Comparison of ENCODE assay signal across 9 cellular contexts in the genomic region with DNA sequence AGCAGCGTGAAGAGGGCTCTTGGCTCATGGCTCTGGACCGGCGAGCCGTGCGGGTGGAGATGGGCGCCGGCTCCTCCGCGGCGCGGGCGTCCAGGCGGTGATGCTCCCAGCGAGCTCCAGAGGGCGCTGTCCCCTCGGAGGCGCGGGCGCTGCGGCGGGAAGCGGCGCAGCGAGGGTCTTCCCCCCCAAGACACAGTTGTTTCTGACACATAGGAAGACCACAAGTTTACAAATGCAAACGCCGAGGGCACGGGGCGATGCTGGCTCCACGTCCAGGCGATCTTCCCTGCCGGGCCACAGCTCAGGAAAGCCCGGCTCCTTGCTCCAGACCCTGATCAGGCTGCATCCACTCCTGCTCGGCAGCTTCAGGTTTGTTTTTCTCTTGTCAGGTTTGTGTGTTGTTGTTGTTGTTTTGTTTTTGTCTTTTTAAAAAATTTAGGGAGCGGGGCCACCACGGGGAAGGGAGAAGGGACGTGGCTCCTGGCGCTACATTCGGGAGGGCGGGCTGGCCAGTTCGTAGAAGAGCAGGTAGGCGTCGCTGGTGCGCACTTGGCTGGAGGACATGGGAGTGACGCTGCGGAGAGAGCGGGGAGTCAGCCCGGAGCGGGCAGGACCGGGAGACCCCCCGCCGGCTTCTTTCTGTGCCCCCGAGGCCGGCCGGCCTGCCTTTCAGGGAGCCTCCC. TPM values are rescaled to one million over a fixed set of nuclear protein-coding genes. Genes with fewer than 3 reads are reported as not detected.
DNase-seq lines count a peak whose midpoint lies in the region; ATAC-seq, FAIRE-seq and TF ChIP-seq lines count a peak whose summit lies in the region.
"Had no signal": no experiment of that assay in that cellular context is flagged by ENCODE, and none has a peak within 500 bp of the region (broad histone marks: within the 10 kb centered on the region; RNA-seq: fewer than 3 reads in every experiment).

No MANE protein-coding gene starts in this region.

- CTCF ChIA-PET in HepG2 (lab: Yijun Ruan, JAX; ENCODE audit: low intra/inter-chr PET ratio, low total read pairs), result interaction anchor here (1.0 kb wide), 1 partner anchor 17 kb away, joined by 3 read pairs; no protein-coding TSS in a partner anchor

- peaks cover 0 to 15% (median 6%) of the 10 kb centered on the region in 4 donors for H3K4me1 Mint-ChIP-seq in CD4-positive, CD25-positive, alpha-beta regulatory T cell

- in situ Hi-C loops in GM23248 (cut with MboI), result loop anchor here (10.0 kb wide), 1 partner anchor 118 kb away; no protein-coding TSS in a partner anchor
- in situ Hi-C loops in HepG2 (cut with HindIII; ENCODE audit: extremely low pct_ligation_motif_present, low pct_unique_long_range_greater_than_20kb), result no loop called here

- peaks cover 9% of the 10 kb centered on the region for H3F3A ChIP-seq in GM23248 (ENCODE audit: insufficient read depth)

- no peak for FAIRE-seq in HepG2 (lab: Jason Lieb, UNC)

- peak overlapping the region; percentile 77 for H3K4me3 ChIP-seq in CD4-positive, CD25-positive, alpha-beta regulatory T cell (ENCODE audit: low read depth, low read length)
- H3K4me3 ChIP-seq in GM23248, result peak overlapping the region; percentile 78
- no peak overlapping the region for H3K4me3 ChIP-seq in HepG2 (replicated peaks in 1 of 3; ENCODE audit: insufficient read depth in 1 of 3, low read depth in 2 of 3, low read length in 3 of 3)

- TF ChIP-seq EP300 in HepG2 (IDR thresholded peaks at IDR 0.05; ENCODE audit: low read depth in 2 of 2, low read length in 2 of 2) (no peak), HepG2 (CRISPR knock-in tag; IDR thresholded peaks at IDR 0.05; ENCODE audit: borderline replicate concordance) (no peak)

- H3K36me3 Mint-ChIP-seq in CD4-positive, CD25-positive, alpha-beta regulatory T cell, result no peaks in the 10 kb centered on the region

- peak; percentile 42; the same call in 1 of the 2 replicates for TF ChIP-seq CTCF in HepG2 (CRISPR knock-in tag; IDR thresholded peaks at IDR 0.05)

- H3K27ac Mint-ChIP-seq in CD4-positive, CD25-positive, alpha-beta regulatory T cell, result peak overlapping the region in 2 of 3 donors; percentile 81 to 90

- TSS peak; percentile 66 for BruUV-seq in HepG2 (replicated peaks; lab: Mats Ljungman, UMichigan)

- H3K27me3 Mint-ChIP-seq in CD4-positive, CD25-positive, alpha-beta regulatory T cell, result peaks cover 67% of the 10 kb centered on the region

- POLR2A ChIA-PET in HepG2 (lab: Yijun Ruan, JAX), result interaction anchor here (4.2 kb wide), 1 partner anchor 12 kb away, joined by 16 read pairs; no protein-coding TSS in a partner anchor

- H4K20me1 ChIP-seq in GM23248 (ENCODE audit: insufficient read depth) (no peaks in the 10 kb centered on the region), HepG2 (ENCODE audit: insufficient read depth, low read length) (no peaks in the 10 kb centered on the region)

- no peak overlapping the region for H3K27ac ChIP-seq in CD4-positive, CD25-positive, alpha-beta regulatory T cell (ENCODE audit: insufficient read depth, low read length, poor library complexity, severe bottlenecking)
- H3K27ac ChIP-seq in GM23248 (no peak overlapping the region), HepG2 (ENCODE audit: extremely low read length, insufficient read depth, low read length) (no peak overlapping the region)

- H3K4me3 Mint-ChIP-seq in CD4-positive, CD25-positive, alpha-beta regulatory T cell, result peak overlapping the region; percentile 82 to 94 (median 92)

- ATAC-seq in CD4-positive, CD25-positive, alpha-beta regulatory T cell (ENCODE audit: low read depth in 2 of 2), result peak; percentile 82 to 85
- no peak for ATAC-seq in HepG2

- peak overlapping the region; percentile 83 for H3K9ac ChIP-seq in GM23248
- H3K9ac ChIP-seq in HepG2 (ENCODE audit: insufficient read depth, low read depth, low read length), result no peak overlapping the region

- DNase-seq in CD4-positive, CD25-positive, alpha-beta regulatory T cell, result peak; percentile 57 to 76 (median 69)
- DNase-seq in GM23248 (peak; percentile 91), NCI-H1105 treated with DMSO at 0.1 percent for 48 hours (lab: John Stamatoyannopoulos, UW) (peak; percentile 85), dedifferentiated amniotic fluid mesenchymal stem cell (ENCODE audit: extremely low spot score) (peak; percentile 73), HepG2 (ENCODE audit: low spot score) (no peak), DMS153 treated with DMSO at 0.1 percent for 48 hours (lab: John Stamatoyannopoulos, UW; ENCODE audit: unreplicated experiment) (no peak)
- peak; percentile 44 to 45 for DNase-seq in activated CD4-positive, alpha-beta T cell treated with anti-CD3 and anti-CD28 coated beads, Interleukin-2, amount 50 U/mL, for 24 hours (ENCODE audit: low read depth in 1 of 2, low spot score in 1 of 2)
- peak; percentile 54 to 69 for DNase-seq in stimulated activated CD4-positive, alpha-beta T cell treated with anti-CD3 and anti-CD28 coated beads, Interleukin-4, amount 100 ng/mL, for 4 hours

- no peaks in the 10 kb centered on the region for H3K9me3 Mint-ChIP-seq in CD4-positive, CD25-positive, alpha-beta regulatory T cell

- WGBS in GM23248 (ENCODE audit: low coverage in 1 of 2, low lambda C conversion rate in 2 of 2, missing lambda C conversion rate in 2 of 2), 2 experiments, result 1% methylated on average over 45 to 54 of the region's 54 CpGs
- WGBS in HepG2 (ENCODE audit: low lambda C conversion rate), result 96% methylated on average over 45 of the region's 54 CpGs

- H2AFZ ChIP-seq in GM23248 (peak overlapping the region; percentile 98), HepG2 (ENCODE audit: low read length) (no peak overlapping the region)

- intact Hi-C loops in HepG2 (cut with micrococcal nuclease; ENCODE audit: unreplicated experiment), result no loop called here

- H3K36me3 ChIP-seq in CD4-positive, CD25-positive, alpha-beta regulatory T cell (ENCODE audit: control insufficient read depth, insufficient read depth, low read length), result no peaks in the 10 kb centered on the region
- H3K36me3 ChIP-seq in GM23248 (ENCODE audit: low read depth), result no peaks in the 10 kb centered on the region
- peaks cover 7 to 31% of the 10 kb centered on the region in 2 experiments; a peak in 4 of 5 replicates for H3K36me3 ChIP-seq in HepG2 (replicated peaks in 1 of 2; ENCODE audit: control insufficient read depth in 1 of 2, insufficient read depth in 2 of 2, low read length in 2 of 2)

- no peaks in the 10 kb centered on the region for H3K9me2 ChIP-seq in GM23248 (ENCODE audit: insufficient read depth)

- TF ChIP-seq POLR2A in HepG2 (IDR thresholded peaks at IDR 0.05; ENCODE audit: insufficient read depth in 1 of 2, low read depth in 2 of 2, low read length in 2 of 2), result no peak

- H3K4me1 ChIP-seq in CD4-positive, CD25-positive, alpha-beta regulatory T cell (ENCODE audit: control insufficient read depth, insufficient read depth, low read length, poor library complexity, severe bottlenecking), result peaks cover 10% of the 10 kb centered on the region
- H3K4me1 ChIP-seq in GM23248 (ENCODE audit: insufficient read depth) (peaks cover 9% of the 10 kb centered on the region), HepG2 (ENCODE audit: insufficient read depth, low read length) (peaks cover 67% of the 10 kb centered on the region)

- no peaks in the 10 kb centered on the region for H3K9me3 ChIP-seq in CD4-positive, CD25-positive, alpha-beta regulatory T cell (ENCODE audit: control insufficient read depth in 2 of 2, low read length in 2 of 2)
- H3K9me3 ChIP-seq in GM23248 (ENCODE audit: low read depth) (no peaks in the 10 kb centered on the region), HepG2 (ENCODE audit: low read length) (no peaks in the 10 kb centered on the region)

- no peak for TF ChIP-seq RAD21 in HepG2 (CRISPR knock-in tag; IDR thresholded peaks at IDR 0.05)

- H3K79me2 ChIP-seq in GM23248 (ENCODE audit: insufficient read depth), result no peaks in the 10 kb centered on the region
- no peaks in the 10 kb centered on the region for H3K79me2 ChIP-seq in HepG2 (ENCODE audit: insufficient read depth, low read length)

- H3K4me2 ChIP-seq in GM23248 (ENCODE audit: unreplicated experiment) (peak overlapping the region; percentile 96), HepG2 (ENCODE audit: low read depth, low read length) (no peak overlapping the region)

- H3K27me3 ChIP-seq in CD4-positive, CD25-positive, alpha-beta regulatory T cell (ENCODE audit: control insufficient read depth, insufficient read depth, low read length), result peaks cover 15% of the 10 kb centered on the region
- H3K27me3 ChIP-seq in GM23248 (replicated peaks; ENCODE audit: insufficient read depth) (no peaks in the 10 kb centered on the region), HepG2 (ENCODE audit: control insufficient read depth in 1 of 2, insufficient read depth in 2 of 2, low read length in 2 of 2) (no peaks in the 10 kb centered on the region)

RNA-seq across cellular contexts. Expression of gene MFRP, which starts 10.0 kb away (rescaled TPM):
- total RNA-seq in CD4-positive, CD25-positive, alpha-beta regulatory T cell, result not detected
- not detected for polyA plus RNA-seq in CD4-positive, CD25-positive, alpha-beta regulatory T cell
- 0.13 TPM in 1 of 2 replicates, not detected in the other for total RNA-seq in GM23248 (2014; rRNA removed; shearing (Covaris generic))
- polyA plus RNA-seq in GM23248 (2016; fragmentation: Nextera tagmentation; extraction: Ambion mirVana) (not detected in 2 replicates), HepG2 (2011; rRNA removed) (not detected in 2 replicates)
- not detected in 2 replicates for total RNA-seq in HepG2 (2016; rRNA removed; fragmentation: Illumina TruSeq; extraction: Trizol)
- total RNA-seq in HepG2 (2016; cell fraction: cytosol; rRNA removed; fragmentation: Illumina TruSeq; extraction: Trizol; ENCODE audit: low read depth), result not detected in 2 replicates
- not detected in 2 replicates for total RNA-seq in HepG2 (2016; cell fraction: insoluble cytoplasmic fraction; rRNA removed; fragmentation: Illumina TruSeq; extraction: Trizol)
- total RNA-seq in HepG2 (2016; cell fraction: membrane; rRNA removed; fragmentation: Illumina TruSeq; extraction: Trizol), result not detected in 2 replicates
- not detected in 2 replicates for total RNA-seq in HepG2 (2016; cell fraction: nucleus; rRNA removed; fragmentation: Illumina TruSeq; extraction: Trizol)
- polyA plus RNA-seq in HepG2 (2011; cell fraction: cytosol; rRNA removed), result not detected in 2 replicates
- not detected in 2 replicates for polyA plus RNA-seq in HepG2 (2011; cell fraction: nucleus; rRNA removed)
- not detected in 2 replicates for polyA plus RNA-seq in HepG2 (2012)
- polyA plus RNA-seq in HepG2 (2016; cell fraction: cytosol; fragmentation: Illumina TruSeq; extraction: Trizol; ENCODE audit: low read depth), result not detected in 2 replicates
- polyA plus RNA-seq in HepG2 (2016; cell fraction: insoluble cytoplasmic fraction; fragmentation: Illumina TruSeq; extraction: Trizol; ENCODE audit: low read depth), result not detected in 2 replicates
- not detected in 2 replicates for polyA plus RNA-seq in HepG2 (2016; cell fraction: membrane; fragmentation: Illumina TruSeq; extraction: Trizol; ENCODE audit: low read depth)
- polyA plus RNA-seq in HepG2 (2016; cell fraction: nucleus; fragmentation: Illumina TruSeq; extraction: Trizol; ENCODE audit: insufficient read depth, low read depth), result not detected in 2 replicates
- polyA minus RNA-seq in HepG2 (2011; rRNA and poly(A)+ RNA removed; ENCODE audit: low replicate concordance), result not detected in 2 replicates
- polyA minus RNA-seq in HepG2 (2011; cell fraction: cytosol; rRNA and poly(A)+ RNA removed), result not detected in 2 replicates
- not detected in 2 replicates for polyA minus RNA-seq in HepG2 (2011; cell fraction: nucleus; rRNA and poly(A)+ RNA removed)
- total RNA-seq: RPMI7951 had no signal

RNA-seq across cellular contexts. Expression of gene C1QTNF5, which starts 15.8 kb away (rescaled TPM):
- not detected for total RNA-seq in CD4-positive, CD25-positive, alpha-beta regulatory T cell
- not detected for polyA plus RNA-seq in CD4-positive, CD25-positive, alpha-beta regulatory T cell
- 23.4 and 27.9 TPM in 2 replicates for total RNA-seq in GM23248 (2014; rRNA removed; shearing (Covaris generic))
- 4.5 and 6.2 TPM in 2 replicates for polyA plus RNA-seq in GM23248 (2016; fragmentation: Nextera tagmentation; extraction: Ambion mirVana)
- 0.77 and 1.2 TPM in 2 replicates for total RNA-seq in HepG2 (2016; rRNA removed; fragmentation: Illumina TruSeq; extraction: Trizol)
- 0.26 and 0.40 TPM in 2 replicates for total RNA-seq in HepG2 (2016; cell fraction: cytosol; rRNA removed; fragmentation: Illumina TruSeq; extraction: Trizol; ENCODE audit: low read depth)
- total RNA-seq in HepG2 (2016; cell fraction: insoluble cytoplasmic fraction; rRNA removed; fragmentation: Illumina TruSeq; extraction: Trizol), result 0.76 and 0.78 TPM in 2 replicates
- 0.28 and 0.45 TPM in 2 replicates for total RNA-seq in HepG2 (2016; cell fraction: membrane; rRNA removed; fragmentation: Illumina TruSeq; extraction: Trizol)
- total RNA-seq in HepG2 (2016; cell fraction: nucleus; rRNA removed; fragmentation: Illumina TruSeq; extraction: Trizol), result 0.47 and 0.91 TPM in 2 replicates
- polyA plus RNA-seq in HepG2 (2011; rRNA removed), result 0.86 TPM in 2 replicates
- polyA plus RNA-seq in HepG2 (2011; cell fraction: cytosol; rRNA removed), result 0.91 and 1.1 TPM in 2 replicates
- polyA plus RNA-seq in HepG2 (2011; cell fraction: nucleus; rRNA removed), result 0.96 and 1.1 TPM in 2 replicates
- 0.19 and 0.53 TPM in 2 replicates for polyA plus RNA-seq in HepG2 (2012)
- polyA plus RNA-seq in HepG2 (2016; cell fraction: cytosol; fragmentation: Illumina TruSeq; extraction: Trizol; ENCODE audit: low read depth), result 0.25 and 0.45 TPM in 2 replicates
- polyA plus RNA-seq in HepG2 (2016; cell fraction: insoluble cytoplasmic fraction; fragmentation: Illumina TruSeq; extraction: Trizol; ENCODE audit: low read depth), result 0.39 and 0.53 TPM in 2 replicates
- 0.16 and 0.49 TPM in 2 replicates for polyA plus RNA-seq in HepG2 (2016; cell fraction: membrane; fragmentation: Illumina TruSeq; extraction: Trizol; ENCODE audit: low read depth)
- 1.1 and 1.6 TPM in 2 replicates for polyA plus RNA-seq in HepG2 (2016; cell fraction: nucleus; fragmentation: Illumina TruSeq; extraction: Trizol; ENCODE audit: insufficient read depth, low read depth)
- 0.94 TPM in 1 of 2 replicates, not detected in the other for polyA minus RNA-seq in HepG2 (2011; rRNA and poly(A)+ RNA removed; ENCODE audit: low replicate concordance)
- not detected in 2 replicates for polyA minus RNA-seq in HepG2 (2011; cell fraction: cytosol; rRNA and poly(A)+ RNA removed)
- polyA minus RNA-seq in HepG2 (2011; cell fraction: nucleus; rRNA and poly(A)+ RNA removed), result not detected in 2 replicates

RNA-seq across cellular contexts. Expression of gene RNF26, which starts 22.2 kb away (rescaled TPM):
- 21.0 TPM for total RNA-seq in CD4-positive, CD25-positive, alpha-beta regulatory T cell
- polyA plus RNA-seq in CD4-positive, CD25-positive, alpha-beta regulatory T cell, result 10 to 100 TPM; 27.5 to 38.3 (median 37.4) TPM
- total RNA-seq in GM23248 (2014; rRNA removed; shearing (Covaris generic)), result 6.4 and 8.0 TPM in 2 replicates
- polyA plus RNA-seq in GM23248 (2016; fragmentation: Nextera tagmentation; extraction: Ambion mirVana) (49.5 and 53.1 TPM in 2 replicates), HepG2 (2011; rRNA removed) (26.3 and 28.8 TPM in 2 replicates)
- total RNA-seq in HepG2 (2016; rRNA removed; fragmentation: Illumina TruSeq; extraction: Trizol), result 11.9 and 20.8 TPM in 2 replicates
- 5.1 and 5.5 TPM in 2 replicates for total RNA-seq in HepG2 (2016; cell fraction: cytosol; rRNA removed; fragmentation: Illumina TruSeq; extraction: Trizol; ENCODE audit: low read depth)
- 11.0 and 17.9 TPM in 2 replicates for total RNA-seq in HepG2 (2016; cell fraction: insoluble cytoplasmic fraction; rRNA removed; fragmentation: Illumina TruSeq; extraction: Trizol)
- 25.7 and 27.9 TPM in 2 replicates for total RNA-seq in HepG2 (2016; cell fraction: membrane; rRNA removed; fragmentation: Illumina TruSeq; extraction: Trizol)
- 16.9 and 17.9 TPM in 2 replicates for total RNA-seq in HepG2 (2016; cell fraction: nucleus; rRNA removed; fragmentation: Illumina TruSeq; extraction: Trizol)
- polyA plus RNA-seq in HepG2 (2011; cell fraction: cytosol; rRNA removed), result 33.9 and 41.8 TPM in 2 replicates
- 21.0 and 21.5 TPM in 2 replicates for polyA plus RNA-seq in HepG2 (2011; cell fraction: nucleus; rRNA removed)
- 29.6 and 32.1 TPM in 2 replicates for polyA plus RNA-seq in HepG2 (2012)
- polyA plus RNA-seq in HepG2 (2016; cell fraction: cytosol; fragmentation: Illumina TruSeq; extraction: Trizol; ENCODE audit: low read depth), result 16.4 and 19.4 TPM in 2 replicates
- 51.2 and 62.2 TPM in 2 replicates for polyA plus RNA-seq in HepG2 (2016; cell fraction: insoluble cytoplasmic fraction; fragmentation: Illumina TruSeq; extraction: Trizol; ENCODE audit: low read depth)
- polyA plus RNA-seq in HepG2 (2016; cell fraction: membrane; fragmentation: Illumina TruSeq; extraction: Trizol; ENCODE audit: low read depth), result 61.9 and 66.3 TPM in 2 replicates
- polyA plus RNA-seq in HepG2 (2016; cell fraction: nucleus; fragmentation: Illumina TruSeq; extraction: Trizol; ENCODE audit: insufficient read depth, low read depth), result 50.4 and 51.8 TPM in 2 replicates
- polyA minus RNA-seq in HepG2 (2011; rRNA and poly(A)+ RNA removed; ENCODE audit: low replicate concordance), result 92.7 and 163 TPM in 2 replicates
- 34.6 and 35.6 TPM in 2 replicates for polyA minus RNA-seq in HepG2 (2011; cell fraction: cytosol; rRNA and poly(A)+ RNA removed)
- polyA minus RNA-seq in HepG2 (2011; cell fraction: nucleus; rRNA and poly(A)+ RNA removed), result 16.9 and 21.8 TPM in 2 replicates

RNA-seq across cellular contexts. Expression of gene USP2, which starts 25.0 kb away (rescaled TPM):
- total RNA-seq in CD4-positive, CD25-positive, alpha-beta regulatory T cell, result 1.6 TPM
- polyA plus RNA-seq in CD4-positive, CD25-positive, alpha-beta regulatory T cell, result under 1 TPM in 1 of 4 donors, not detected in 3; 0.22 TPM
- not detected in 2 replicates for total RNA-seq in GM23248 (2014; rRNA removed; shearing (Covaris generic))
- polyA plus RNA-seq in GM23248 (2016; fragmentation: Nextera tagmentation; extraction: Ambion mirVana) (0.30 and 0.33 TPM in 2 replicates), HepG2 (2011; rRNA removed) (2.5 and 3.2 TPM in 2 replicates)
- 6.0 and 7.2 TPM in 2 replicates for total RNA-seq in HepG2 (2016; rRNA removed; fragmentation: Illumina TruSeq; extraction: Trizol)
- total RNA-seq in HepG2 (2016; cell fraction: cytosol; rRNA removed; fragmentation: Illumina TruSeq; extraction: Trizol; ENCODE audit: low read depth), result 1.1 and 1.7 TPM in 2 replicates
- 6.5 and 7.1 TPM in 2 replicates for total RNA-seq in HepG2 (2016; cell fraction: insoluble cytoplasmic fraction; rRNA removed; fragmentation: Illumina TruSeq; extraction: Trizol)
- total RNA-seq in HepG2 (2016; cell fraction: membrane; rRNA removed; fragmentation: Illumina TruSeq; extraction: Trizol), result 5.7 and 5.9 TPM in 2 replicates
- 5.8 and 7.8 TPM in 2 replicates for total RNA-seq in HepG2 (2016; cell fraction: nucleus; rRNA removed; fragmentation: Illumina TruSeq; extraction: Trizol)
- polyA plus RNA-seq in HepG2 (2011; cell fraction: cytosol; rRNA removed), result 2.2 TPM in 2 replicates
- 4.4 and 4.7 TPM in 2 replicates for polyA plus RNA-seq in HepG2 (2011; cell fraction: nucleus; rRNA removed)
- polyA plus RNA-seq in HepG2 (2012), result 2.5 and 3.0 TPM in 2 replicates
- 1.1 and 1.3 TPM in 2 replicates for polyA plus RNA-seq in HepG2 (2016; cell fraction: cytosol; fragmentation: Illumina TruSeq; extraction: Trizol; ENCODE audit: low read depth)
- polyA plus RNA-seq in HepG2 (2016; cell fraction: insoluble cytoplasmic fraction; fragmentation: Illumina TruSeq; extraction: Trizol; ENCODE audit: low read depth), result 7.6 and 11.3 TPM in 2 replicates
- 4.1 and 4.2 TPM in 2 replicates for polyA plus RNA-seq in HepG2 (2016; cell fraction: membrane; fragmentation: Illumina TruSeq; extraction: Trizol; ENCODE audit: low read depth)
- polyA plus RNA-seq in HepG2 (2016; cell fraction: nucleus; fragmentation: Illumina TruSeq; extraction: Trizol; ENCODE audit: insufficient read depth, low read depth), result 22.1 and 23.0 TPM in 2 replicates
- 5.4 and 5.9 TPM in 2 replicates for polyA minus RNA-seq in HepG2 (2011; rRNA and poly(A)+ RNA removed; ENCODE audit: low replicate concordance)
- polyA minus RNA-seq in HepG2 (2011; cell fraction: cytosol; rRNA and poly(A)+ RNA removed), result 4.0 and 5.4 TPM in 2 replicates
- 2.4 and 5.7 TPM in 2 replicates for polyA minus RNA-seq in HepG2 (2011; cell fraction: nucleus; rRNA and poly(A)+ RNA removed)

RNA-seq across cellular contexts. Expression of gene MCAM, which starts 39.6 kb away (rescaled TPM):
- 10.1 TPM for total RNA-seq in CD4-positive, CD25-positive, alpha-beta regulatory T cell
- polyA plus RNA-seq in CD4-positive, CD25-positive, alpha-beta regulatory T cell, result 1 to 10 TPM in 3 of 4 donors, under 1 TPM in 1; 0.37 to 1.6 (median 1.5) TPM
- total RNA-seq in GM23248 (2014; rRNA removed; shearing (Covaris generic)), result 40.4 and 61.3 TPM in 2 replicates
- polyA plus RNA-seq in GM23248 (2016; fragmentation: Nextera tagmentation; extraction: Ambion mirVana) (8.6 and 10.5 TPM in 2 replicates), HepG2 (2011; rRNA removed) (12.1 and 18.6 TPM in 2 replicates)
- 5.9 and 15.2 TPM in 2 replicates for total RNA-seq in HepG2 (2016; rRNA removed; fragmentation: Illumina TruSeq; extraction: Trizol)
- total RNA-seq in HepG2 (2016; cell fraction: cytosol; rRNA removed; fragmentation: Illumina TruSeq; extraction: Trizol; ENCODE audit: low read depth), result 0.97 and 1.4 TPM in 2 replicates
- 5.2 and 13.8 TPM in 2 replicates for total RNA-seq in HepG2 (2016; cell fraction: insoluble cytoplasmic fraction; rRNA removed; fragmentation: Illumina TruSeq; extraction: Trizol)
- 2.5 and 3.3 TPM in 2 replicates for total RNA-seq in HepG2 (2016; cell fraction: membrane; rRNA removed; fragmentation: Illumina TruSeq; extraction: Trizol)
- total RNA-seq in HepG2 (2016; cell fraction: nucleus; rRNA removed; fragmentation: Illumina TruSeq; extraction: Trizol), result 13.7 and 14.4 TPM in 2 replicates
- polyA plus RNA-seq in HepG2 (2011; cell fraction: cytosol; rRNA removed), result 33.4 and 50.2 TPM in 2 replicates
- polyA plus RNA-seq in HepG2 (2011; cell fraction: nucleus; rRNA removed), result 24.8 and 27.5 TPM in 2 replicates
- 4.0 and 15.6 TPM in 2 replicates for polyA plus RNA-seq in HepG2 (2012)
- polyA plus RNA-seq in HepG2 (2016; cell fraction: cytosol; fragmentation: Illumina TruSeq; extraction: Trizol; ENCODE audit: low read depth), result 0.68 and 0.83 TPM in 2 replicates
- polyA plus RNA-seq in HepG2 (2016; cell fraction: insoluble cytoplasmic fraction; fragmentation: Illumina TruSeq; extraction: Trizol; ENCODE audit: low read depth), result 3.9 and 5.4 TPM in 2 replicates
- 1.1 and 2.3 TPM in 2 replicates for polyA plus RNA-seq in HepG2 (2016; cell fraction: membrane; fragmentation: Illumina TruSeq; extraction: Trizol; ENCODE audit: low read depth)
- 18.8 and 20.4 TPM in 2 replicates for polyA plus RNA-seq in HepG2 (2016; cell fraction: nucleus; fragmentation: Illumina TruSeq; extraction: Trizol; ENCODE audit: insufficient read depth, low read depth)
- polyA minus RNA-seq in HepG2 (2011; rRNA and poly(A)+ RNA removed; ENCODE audit: low replicate concordance), result 29.9 and 104 TPM in 2 replicates
- polyA minus RNA-seq in HepG2 (2011; cell fraction: cytosol; rRNA and poly(A)+ RNA removed), result 14.3 and 15.4 TPM in 2 replicates
- 13.8 and 15.8 TPM in 2 replicates for polyA minus RNA-seq in HepG2 (2011; cell fraction: nucleus; rRNA and poly(A)+ RNA removed)

Comparison
In these comparisons a context has a peak if more than half of its experiments do, and no peak if none do; other contexts are left out.
1. DNase-seq: peak in CD4-positive, CD25-positive, alpha-beta regulatory T cell (3 of 3), GM23248 (single experiment), NCI-H1105 treated with DMSO at 0.1 percent for 48 hours (single experiment), activated CD4-positive, alpha-beta T cell treated with anti-CD3 and anti-CD28 coated beads, Interleukin-2, amount 50 U/mL, for 24 hours (2 of 2), dedifferentiated amniotic fluid mesenchymal stem cell (single experiment) and stimulated activated CD4-positive, alpha-beta T cell treated with anti-CD3 and anti-CD28 coated beads, Interleukin-4, amount 100 ng/mL, for 4 hours (2 of 2); none in HepG2 (single experiment) and DMS153 treated with DMSO at 0.1 percent for 48 hours (single experiment).
2. H3K4me3 ChIP-seq: peak in CD4-positive, CD25-positive, alpha-beta regulatory T cell (single experiment) and GM23248 (single experiment); none in HepG2 (0 of 3).
3. RNA of gene C1QTNF5, which starts 15.8 kb away (total RNA-seq): 23.4 to 27.9 TPM in GM23248; 0.26 to 1.2 TPM in HepG2 and not detected in CD4-positive, CD25-positive, alpha-beta regulatory T cell (single experiment); every median in the first group is over 10 times any median in the second.